ENCODE assay signal across 10 cellular contexts in genomic region chrX:46588263-46588662, GRCh38. TPM values are rescaled to one million over a fixed set of nuclear protein-coding genes. Genes with fewer than 3 reads are reported as not detected.
DNase-seq lines count a peak whose midpoint lies in the region; ATAC-seq and TF ChIP-seq lines count a peak whose summit lies in the region.
"Had no signal": no experiment of that assay in that cellular context is flagged by ENCODE, and none has a peak within 500 bp of the region (broad histone marks: within the 10 kb centered on the region; RNA-seq: fewer than 3 reads in every experiment).

No MANE protein-coding gene starts in this region.

- H3K9me3 Mint-ChIP-seq in activated naive CD4-positive, alpha-beta T cell treated with anti-CD3 and anti-CD28 coated beads, Interleukin-2, amount 50 U/mL, for 24 hours, result no peaks in the 10 kb centered on the region
- H3K9me3 Mint-ChIP-seq: activated B cell treated with CpG ODN at 0.5 μM for 24 hours had no signal

- H3K4me1 ChIP-seq in iPS DF 6.9 (ENCODE audit: control insufficient read depth, insufficient read depth, low read length) (peaks cover 7% of the 10 kb centered on the region), tibial nerve (peaks cover 0 to 27% (median 0%) of the 10 kb centered on the region in 4 donors)

- no peaks in the 10 kb centered on the region for H3K27me3 Mint-ChIP-seq in activated naive CD4-positive, alpha-beta T cell treated with anti-CD3 and anti-CD28 coated beads, Interleukin-2, amount 50 U/mL, for 24 hours
- H3K27me3 Mint-ChIP-seq: activated B cell treated with CpG ODN at 0.5 μM for 24 hours had no signal

- TF ChIP-seq POLR2A in tibial nerve (IDR thresholded peaks at IDR 0.05), result no peak

- peak; percentile 11 for DNase-seq in activated T-cell treated with anti-CD3 and anti-CD28 coated beads for 1 hour (ENCODE audit: low read depth)
- no peak for DNase-seq in activated T-cell treated with anti-CD3 and anti-CD28 coated beads, Interleukin-2, amount 50 U/mL, for 1 hour
- DNase-seq in iPS DF 6.9 (ENCODE audit: low read depth, low spot score), result no peak
- peak; percentile 25 to 70 for DNase-seq in tibial nerve (ENCODE audit: low spot score in 2 of 2)
- no peak for DNase-seq in GF-D8 (lab: John Stamatoyannopoulos, UW)
- DNase-seq: activated B cell treated with CpG ODN at 0.5 μM for 24 hours had no signal

- no CpG with 5 or more reads among the region's 4 CpGs for WGBS in iPS DF 6.9 (ENCODE audit: insufficient coverage, insufficient read length)
- WGBS in tibial nerve, 2 donors, result 12 to 43% methylated on average over 3 to 4 of the region's 4 CpGs

- ATAC-seq in GM18868 (IDR thresholded peaks at IDR 0.05; ENCODE audit: unreplicated experiment), result no peak
- ATAC-seq in GM21390 (IDR thresholded peaks at IDR 0.05; ENCODE audit: unreplicated experiment), result no peak

- H3K9me3 ChIP-seq in iPS DF 6.9 (ENCODE audit: control insufficient read depth, insufficient read depth, low read length) (no peaks in the 10 kb centered on the region), tibial nerve (no peaks in the 10 kb centered on the region)

- H3K36me3 ChIP-seq in iPS DF 6.9 (ENCODE audit: control insufficient read depth, insufficient read depth, low read length) (no peaks in the 10 kb centered on the region), tibial nerve (no peaks in the 10 kb centered on the region)

- peaks cover 39% of the 10 kb centered on the region for H3K4me1 Mint-ChIP-seq in activated naive CD4-positive, alpha-beta T cell treated with anti-CD3 and anti-CD28 coated beads, Interleukin-2, amount 50 U/mL, for 24 hours

- peak overlapping the region; percentile 87 for H3K27ac Mint-ChIP-seq in activated naive CD4-positive, alpha-beta T cell treated with anti-CD3 and anti-CD28 coated beads, Interleukin-2, amount 50 U/mL, for 24 hours
- H3K27ac Mint-ChIP-seq: activated B cell treated with CpG ODN at 0.5 μM for 24 hours had no signal

- H3K36me3 Mint-ChIP-seq in activated naive CD4-positive, alpha-beta T cell treated with anti-CD3 and anti-CD28 coated beads, Interleukin-2, amount 50 U/mL, for 24 hours, result peaks cover 1% of the 10 kb centered on the region

- H3K27me3 ChIP-seq in iPS DF 6.9 (ENCODE audit: control insufficient read depth, insufficient read depth, low read length) (no peaks in the 10 kb centered on the region), tibial nerve (no peaks in the 10 kb centered on the region)

- H3K27ac ChIP-seq in iPS DF 6.9 (ENCODE audit: low read length) (peak overlapping the region; percentile 69), tibial nerve (peak overlapping the region in 3 of 4 donors; percentile 34 to 49 (median 44))
- H3K27ac ChIP-seq: C4-2B had no signal

- TF ChIP-seq CTCF in tibial nerve (IDR thresholded peaks at IDR 0.05), result no peak

- H3K4me3 Mint-ChIP-seq in activated naive CD4-positive, alpha-beta T cell treated with anti-CD3 and anti-CD28 coated beads, Interleukin-2, amount 50 U/mL, for 24 hours, result peak overlapping the region; percentile 77
- H3K4me3 Mint-ChIP-seq: activated B cell treated with CpG ODN at 0.5 μM for 24 hours had no signal

- no peak overlapping the region for H3K4me3 ChIP-seq in iPS DF 6.9 (ENCODE audit: low read length)
- H3K4me3 ChIP-seq in tibial nerve, result no peak overlapping the region

- peak in 1 of 2 donors; percentile 27 for TF ChIP-seq EP300 in tibial nerve (IDR thresholded peaks at IDR 0.05)

RNA-seq across cellular contexts. Expression of gene CHST7, which starts 14.7 kb away (rescaled TPM):
- total RNA-seq in tibial nerve, result 100 to 1,000 TPM in 1 of 4 donors, 10 to 100 TPM in 3; 35.6 to 106 (median 72.9) TPM

RNA-seq across cellular contexts. Expression of gene ZNF674, which starts 43.0 kb away (rescaled TPM):
- 10 to 100 TPM in 1 of 4 donors, 1 to 10 TPM in 3; 3.1 to 16.2 (median 4.6) TPM for total RNA-seq in tibial nerve

Comparison
In these comparisons a context has a peak if more than half of its experiments do, and no peak if none do; other contexts are left out.
1. DNase-seq: peak in activated T-cell treated with anti-CD3 and anti-CD28 coated beads for 1 hour (single experiment) and tibial nerve (2 of 2); none in activated T-cell treated with anti-CD3 and anti-CD28 coated beads, Interleukin-2, amount 50 U/mL, for 1 hour (single experiment), iPS DF 6.9 (single experiment) and GF-D8 (single experiment).